ENCODE assay signal across 11 cellular contexts in the genomic region with DNA sequence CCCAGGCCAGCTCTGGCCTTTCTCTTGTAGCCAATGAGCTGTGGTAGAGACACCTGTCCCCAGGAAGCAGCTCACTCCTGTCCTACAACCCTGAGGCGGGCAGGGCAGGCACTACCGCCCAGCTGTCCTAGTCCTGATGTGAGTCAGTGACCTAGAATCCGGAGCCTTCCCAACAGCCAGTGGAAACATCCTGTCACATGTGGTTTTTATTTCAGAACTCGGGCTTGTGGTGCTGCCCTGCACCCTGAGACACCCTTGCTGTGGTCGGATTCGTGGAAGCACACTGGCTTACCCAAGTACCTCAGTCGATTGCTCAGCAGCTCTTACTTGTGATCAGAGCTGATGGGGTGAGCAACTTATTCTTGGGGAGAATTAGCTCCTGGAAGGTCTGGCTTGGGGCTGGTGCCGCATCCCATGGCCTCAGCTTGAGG.
DNase-seq lines count a peak whose midpoint lies in the region; ATAC-seq and TF ChIP-seq lines count a peak whose summit lies in the region.
"Had no signal": no experiment of that assay in that cellular context is flagged by ENCODE, and none has a peak within 500 bp of the region (broad histone marks: within the 10 kb centered on the region; RNA-seq: fewer than 3 reads in every experiment).

No MANE protein-coding gene starts in this region.

- no peaks in the 10 kb centered on the region for H3K36me3 Mint-ChIP-seq in activated T-helper 1 cell treated with anti-CD3 and anti-CD28 coated beads, Interleukin-12 subunit alpha, Interleukin-12 subunit beta, Interleukin-2, Interleukin-4 antibody, amounts not matched to agents 30 ng/mL and 10 ng/mL and 1 ng/mL, durations not matched to agents 14 hours and 24 hours and 36 hours (ENCODE audit: low read depth)
- H3K36me3 Mint-ChIP-seq: activated naive CD8-positive, alpha-beta T cell; mesothelial cell of epicardium had no signal

- peak; percentile 92 for DNase-seq in DMS53 (lab: John Stamatoyannopoulos, UW)
- DNase-seq in HT1080 (ENCODE audit: low read depth), result peak; percentile 90
- no peak for DNase-seq in activated T-helper 1 cell treated with anti-CD3 and anti-CD28 coated beads, Interleukin-12 subunit alpha, Interleukin-12 subunit beta, Interleukin-2, Interleukin-4 antibody, amounts not matched to agents 30 ng/mL and 10 ng/mL and 1 ng/mL, durations not matched to agents 14 hours and 24 hours and 36 hours (ENCODE audit: low spot score)
- no peak for DNase-seq in mucosa of descending colon
- no peak for DNase-seq in NCI-H1092 (lab: John Stamatoyannopoulos, UW)
- DNase-seq in DMS79 (lab: John Stamatoyannopoulos, UW), result no peak
- no peak for DNase-seq in NCI-H2171 (lab: John Stamatoyannopoulos, UW)
- DNase-seq: NCI-H187 had no signal

- H3K27ac Mint-ChIP-seq in activated T-helper 1 cell treated with anti-CD3 and anti-CD28 coated beads, Interleukin-12 subunit alpha, Interleukin-12 subunit beta, Interleukin-2, Interleukin-4 antibody, amounts not matched to agents 30 ng/mL and 10 ng/mL and 1 ng/mL, durations not matched to agents 14 hours and 24 hours and 36 hours, result peak overlapping the region; percentile 52
- H3K27ac Mint-ChIP-seq: activated naive CD8-positive, alpha-beta T cell; mesothelial cell of epicardium had no signal

- H3K9me3 ChIP-seq in mucosa of descending colon, result no peaks in the 10 kb centered on the region

- intact Hi-C loops in activated T-helper 1 cell treated with anti-CD3 and anti-CD28 coated beads, Interleukin-12 subunit alpha, Interleukin-12 subunit beta, Interleukin-2, Interleukin-4 antibody, amounts not matched to agents 30 ng/mL and 10 ng/mL and 1 ng/mL, durations not matched to agents 14 hours and 24 hours and 36 hours (cut with micrococcal nuclease), result no loop called here
- intact Hi-C loops in mucosa of descending colon (cut with DNase I, micrococcal nuclease), result no loop called here

- no peaks in the 10 kb centered on the region for H3K36me3 ChIP-seq in mucosa of descending colon (ENCODE audit: low read depth)

- no peak overlapping the region for H3K4me3 ChIP-seq in mucosa of descending colon

- TF ChIP-seq CTCF in mucosa of descending colon (IDR thresholded peaks at IDR 0.05), result no peak

- ATAC-seq in mucosa of descending colon (peak; percentile 34), HG02642 (IDR thresholded peaks at IDR 0.05; ENCODE audit: poor library complexity, unreplicated experiment) (no peak)

- H3K4me1 ChIP-seq in mucosa of descending colon (ENCODE audit: low read depth), result no peaks in the 10 kb centered on the region

- H3K4me3 Mint-ChIP-seq in activated T-helper 1 cell treated with anti-CD3 and anti-CD28 coated beads, Interleukin-12 subunit alpha, Interleukin-12 subunit beta, Interleukin-2, Interleukin-4 antibody, amounts not matched to agents 30 ng/mL and 10 ng/mL and 1 ng/mL, durations not matched to agents 14 hours and 24 hours and 36 hours, result no peak overlapping the region
- H3K4me3 Mint-ChIP-seq: activated naive CD8-positive, alpha-beta T cell; mesothelial cell of epicardium had no signal

- H3K4me1 Mint-ChIP-seq in activated T-helper 1 cell treated with anti-CD3 and anti-CD28 coated beads, Interleukin-12 subunit alpha, Interleukin-12 subunit beta, Interleukin-2, Interleukin-4 antibody, amounts not matched to agents 30 ng/mL and 10 ng/mL and 1 ng/mL, durations not matched to agents 14 hours and 24 hours and 36 hours (ENCODE audit: low read depth), result no peaks in the 10 kb centered on the region

- H3K27me3 Mint-ChIP-seq in activated T-helper 1 cell treated with anti-CD3 and anti-CD28 coated beads, Interleukin-12 subunit alpha, Interleukin-12 subunit beta, Interleukin-2, Interleukin-4 antibody, amounts not matched to agents 30 ng/mL and 10 ng/mL and 1 ng/mL, durations not matched to agents 14 hours and 24 hours and 36 hours (ENCODE audit: insufficient read depth), result peaks cover 26% of the 10 kb centered on the region

- no peaks in the 10 kb centered on the region for H3K9me3 Mint-ChIP-seq in activated T-helper 1 cell treated with anti-CD3 and anti-CD28 coated beads, Interleukin-12 subunit alpha, Interleukin-12 subunit beta, Interleukin-2, Interleukin-4 antibody, amounts not matched to agents 30 ng/mL and 10 ng/mL and 1 ng/mL, durations not matched to agents 14 hours and 24 hours and 36 hours
- H3K9me3 Mint-ChIP-seq: mesothelial cell of epicardium had no signal

Comparison
In these comparisons a context has a peak if more than half of its experiments do, and no peak if none do; other contexts are left out.
1. DNase-seq: peak in DMS53 (single experiment) and HT1080 (single experiment); none in activated T-helper 1 cell treated with anti-CD3 and anti-CD28 coated beads, Interleukin-12 subunit alpha, Interleukin-12 subunit beta, Interleukin-2, Interleukin-4 antibody, amounts not matched to agents 30 ng/mL and 10 ng/mL and 1 ng/mL, durations not matched to agents 14 hours and 24 hours and 36 hours (single experiment), mucosa of descending colon (0 of 3), NCI-H1092 (single experiment), DMS79 (single experiment) and NCI-H2171 (single experiment).